Comparison of ENCODE assay signal across 8 cellular contexts in the genomic region with DNA sequence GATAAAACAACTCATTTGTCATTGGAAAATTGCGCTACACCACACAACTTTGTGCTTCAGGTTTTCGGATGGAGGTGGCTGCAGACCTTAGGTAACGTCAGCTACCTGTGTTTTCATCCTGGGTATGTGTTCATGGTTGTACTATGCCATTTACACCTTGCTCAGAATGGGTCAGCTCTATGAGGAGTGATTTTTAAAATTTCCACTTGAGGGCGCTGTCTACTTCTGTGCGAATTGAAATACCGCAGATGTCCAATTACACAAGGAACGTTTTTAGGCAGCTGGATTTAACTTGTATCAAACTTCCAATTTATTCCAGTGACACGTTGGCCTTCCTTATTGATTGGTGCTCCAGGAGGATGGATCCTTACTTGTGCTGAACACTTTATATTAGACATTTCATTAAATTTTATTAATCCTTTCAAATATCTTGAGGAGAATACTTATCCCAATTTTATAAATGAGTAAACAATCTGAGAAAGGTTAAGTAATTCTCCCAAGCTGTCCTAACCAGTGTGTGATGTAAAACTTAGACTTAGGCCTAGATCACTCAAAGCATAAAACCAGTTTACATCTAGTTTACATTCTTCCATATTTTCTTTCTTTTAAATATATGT.
DNase-seq lines count a peak whose midpoint lies in the region; ATAC-seq and TF ChIP-seq lines count a peak whose summit lies in the region.

No MANE protein-coding gene starts in this region.

- no peaks in the 10 kb centered on the region for H3K27me3 Mint-ChIP-seq in nephron (ENCODE audit: low read depth)

- ATAC-seq in GM18858 (IDR thresholded peaks at IDR 0.05; ENCODE audit: unreplicated experiment) (peak; percentile 67), HG03139 (IDR thresholded peaks at IDR 0.05; ENCODE audit: unreplicated experiment) (peak; percentile 67)

- no peak overlapping the region for H3K4me3 Mint-ChIP-seq in nephron

- no peaks in the 10 kb centered on the region for H3K36me3 Mint-ChIP-seq in nephron (ENCODE audit: low read depth)

- H3K4me1 Mint-ChIP-seq in nephron: no peaks in the 10 kb centered on the region

- no peaks in the 10 kb centered on the region for H3K9me3 Mint-ChIP-seq in nephron

- DNase-seq in Ammon's horn (ENCODE audit: low spot score): peak; percentile 30
- DNase-seq in NCI-H526 (lab: John Stamatoyannopoulos, UW): peak; percentile 47 to 79
- peak; percentile 52 for DNase-seq in dedifferentiated amniotic fluid mesenchymal stem cell (ENCODE audit: extremely low spot score)
- no peak for DNase-seq in effector CD4-positive, alpha-beta T cell
- no peak for DNase-seq in T1000 (lab: John Stamatoyannopoulos, UW)

- H3K27ac Mint-ChIP-seq in nephron: no peak overlapping the region

- peak; percentile 62 to 67 (median 64) for TF ChIP-seq CTCF in nephron (IDR thresholded peaks at IDR 0.05; ENCODE audit: unreplicated experiment in 3 of 3)

Comparison
In these comparisons a context has a peak if more than half of its experiments do, and no peak if none do; other contexts are left out.
1. DNase-seq: peak in Ammon's horn (single experiment), NCI-H526 (2 of 2) and dedifferentiated amniotic fluid mesenchymal stem cell (single experiment); none in effector CD4-positive, alpha-beta T cell (single experiment) and T1000 (single experiment).